1 cellular context compared by ENCODE assay signal in genomic region chr17:36647598-36647997, GRCh38.
TF ChIP-seq lines count a peak whose summit lies in the region.

No MANE protein-coding gene starts in this region.

TF ChIP-seq in K562, 482 proteins besides CTCF, POLR2A, EP300 and RAD21 (continued from another document):
- TF ChIP-seq ZBTB26 (CRISPR knock-in tag; IDR thresholded peaks at IDR 0.05) (no peak), ZBTB7A (IDR thresholded peaks at IDR 0.05; ENCODE audit: borderline replicate concordance, control insufficient read depth, low read depth, low read length) (peak; percentile 53; the same call in 1 of the 2 replicates), KAT2B (IDR thresholded peaks at IDR 0.05; ENCODE audit: low read depth, low read length) (no peak), SETDB1 (IDR thresholded peaks at IDR 0.05; ENCODE audit: low read length) (no peak), PATZ1 (CRISPR knock-in tag; IDR thresholded peaks at IDR 0.05; ENCODE audit: borderline replicate concordance) (no peak)
